ENCODE assay signal across 13 cellular contexts in the genomic region with DNA sequence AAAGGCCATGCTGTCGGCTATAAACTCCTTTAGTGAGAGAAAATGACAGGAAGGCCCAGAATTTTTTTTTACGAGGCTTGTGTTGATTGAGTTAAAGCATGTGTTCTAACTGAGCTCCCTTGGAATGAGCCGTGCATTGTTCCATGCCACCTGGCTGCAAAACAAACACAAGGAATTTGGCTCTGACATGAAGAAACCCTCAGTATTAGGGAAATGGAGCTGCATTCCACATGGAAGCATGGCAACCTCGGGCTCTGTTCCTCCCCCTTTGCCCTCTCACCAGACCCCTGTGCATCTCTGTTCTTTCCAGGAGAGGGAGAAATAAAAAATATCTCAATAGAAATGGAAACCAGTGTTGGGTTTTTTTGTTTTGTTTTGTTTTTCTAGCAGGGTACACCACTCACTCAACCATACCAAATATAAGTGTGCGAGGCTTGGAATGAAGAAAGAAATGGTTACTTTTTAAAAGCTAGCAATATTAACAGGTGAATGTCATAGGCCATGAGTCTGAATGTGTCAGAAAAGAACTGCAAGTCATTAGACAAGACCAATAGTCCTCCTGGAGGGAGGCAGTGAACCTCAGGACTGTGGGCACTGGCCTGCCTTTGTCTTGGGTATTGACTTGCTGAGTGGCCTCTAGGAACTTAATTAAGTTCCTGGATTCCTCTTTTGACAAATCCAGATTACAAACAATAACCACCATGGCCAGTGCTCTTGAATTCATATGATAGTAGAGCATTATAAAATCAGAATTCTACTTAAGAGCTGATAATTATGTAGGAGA.
DNase-seq lines count a peak whose midpoint lies in the region; FAIRE-seq and TF ChIP-seq lines count a peak whose summit lies in the region.
"Had no signal": no experiment of that assay in that cellular context is flagged by ENCODE, and none has a peak within 500 bp of the region (broad histone marks: within the 10 kb centered on the region; RNA-seq: fewer than 3 reads in every experiment).

No MANE protein-coding gene starts in this region.

- H3K9ac ChIP-seq in stomach smooth muscle (ENCODE audit: low read length in 2 of 2): no peak overlapping the region

- FAIRE-seq in frontal cortex (lab: Jason Lieb, UNC): no peak

- H3K4me3 ChIP-seq in stomach smooth muscle (ENCODE audit: low read length in 2 of 2): no peak overlapping the region
- H3K4me3 ChIP-seq: Peyer's patch, testis had no signal

- H3K27me3 ChIP-seq in stomach smooth muscle (ENCODE audit: control insufficient read depth in 1 of 2, insufficient read depth in 2 of 2, low read length in 2 of 2): no peaks in the 10 kb centered on the region
- H3K27me3 ChIP-seq: Peyer's patch, testis had no signal

- H3K9me3 ChIP-seq in stomach smooth muscle (ENCODE audit: control insufficient read depth in 2 of 2, low read length in 2 of 2): no peaks in the 10 kb centered on the region
- H3K9me3 ChIP-seq: Peyer's patch, testis had no signal

- H3K27ac ChIP-seq in VCaP (peak overlapping the region; percentile 46), stomach smooth muscle (ENCODE audit: low read length) (peak overlapping the region; percentile 24)
- H3K27ac ChIP-seq: Peyer's patch, testis had no signal

- DNase-seq in NCI-H82 (lab: John Stamatoyannopoulos, UW): peak; percentile 40
- DNase-seq in NCI-H82 treated with DMSO at 0.1 percent for 48 hours (lab: John Stamatoyannopoulos, UW; ENCODE audit: unreplicated experiment): no peak
- peak; percentile 67 for DNase-seq in islet precursor cell
- DNase-seq in frontal cortex (ENCODE audit: low spot score in 2 of 2): no peak
- no peak for DNase-seq in amniotic stem cell (lab: John Stamatoyannopoulos, UW)
- DNase-seq in GM10266 (ENCODE audit: extremely low spot score): no peak
- DNase-seq: activated CD8-positive, alpha-beta memory T cell treated with anti-CD3 and anti-CD28 coated beads, Interleukin-2, amount 50 U/mL, for 48 hours; NCI-H510A treated with DMSO at 0.1 percent for 48 hours; Peyer's patch; T-cell; testis had no signal

- TF ChIP-seq CTCF in VCaP (conservative IDR thresholded peaks at IDR 0.05) (no peak), GM10266 (IDR thresholded peaks at IDR 0.05; ENCODE audit: control insufficient read depth, insufficient read depth, low read depth, missing control alignments) (no peak)

- H3K36me3 ChIP-seq in stomach smooth muscle (ENCODE audit: control insufficient read depth in 2 of 2, insufficient read depth in 2 of 2, low read length in 2 of 2): no peaks in the 10 kb centered on the region
- H3K36me3 ChIP-seq: Peyer's patch had no signal

- H3K4me1 ChIP-seq in stomach smooth muscle (ENCODE audit: control insufficient read depth, insufficient read depth, low read length): peaks cover 10% of the 10 kb centered on the region
- H3K4me1 ChIP-seq: Peyer's patch, testis had no signal

Comparison
In these comparisons a context has a peak if more than half of its experiments do, and no peak if none do; other contexts are left out.
1. DNase-seq: peak in NCI-H82 (single experiment) and islet precursor cell (single experiment); none in NCI-H82 treated with DMSO at 0.1 percent for 48 hours (single experiment), frontal cortex (0 of 2), amniotic stem cell (single experiment) and GM10266 (single experiment).